Comparison of ENCODE assay signal across 21 cellular contexts in genomic region chr10:553233-553632, GRCh38.
DNase-seq lines count a peak whose midpoint lies in the region; ATAC-seq and TF ChIP-seq lines count a peak whose summit lies in the region.
"Had no signal": no experiment of that assay in that cellular context is flagged by ENCODE, and none has a peak within 500 bp of the region (broad histone marks: within the 10 kb centered on the region; RNA-seq: fewer than 3 reads in every experiment).

No MANE protein-coding gene starts in this region.

- no peak overlapping the region for H3K27ac ChIP-seq in IMR-90 (ENCODE audit: insufficient read depth, low read length)
- H3K27ac ChIP-seq in stomach, result no peak overlapping the region
- H3K27ac ChIP-seq: Peyer's patch had no signal

- H3K18ac ChIP-seq in IMR-90 (ENCODE audit: low read depth, low read length), result no peak overlapping the region

- H4K5ac ChIP-seq in IMR-90 (ENCODE audit: low read depth, low read length), result no peak overlapping the region

- no peak for TF ChIP-seq EP300 in stomach (IDR thresholded peaks at IDR 0.05)

- intact Hi-C loops in IMR-90 (cut with micrococcal nuclease), result no loop called here
- intact Hi-C loops in stomach (cut with DNase I; ENCODE audit: low total_unique reads), result no loop called here

- H2BK5ac ChIP-seq in IMR-90 (ENCODE audit: low read depth, low read length, poor library complexity, severe bottlenecking), result no peak overlapping the region

- H3K36me3 ChIP-seq in IMR-90 (ENCODE audit: control insufficient read depth, insufficient read depth, low read length) (no peaks in the 10 kb centered on the region), stomach (no peaks in the 10 kb centered on the region)
- H3K36me3 ChIP-seq: Peyer's patch had no signal

- no peak overlapping the region for H2BK15ac ChIP-seq in IMR-90 (ENCODE audit: low read depth, low read length)

- H2BK20ac ChIP-seq in IMR-90 (ENCODE audit: low read depth, low read length), result no peak overlapping the region

- H3K4me1 ChIP-seq in IMR-90 (ENCODE audit: control insufficient read depth, insufficient read depth, low read length), result peaks cover 11% of the 10 kb centered on the region
- peaks cover 0 to 47% (median 10%) of the 10 kb centered on the region in 4 donors for H3K4me1 ChIP-seq in stomach
- H3K4me1 ChIP-seq: Peyer's patch had no signal

- TF ChIP-seq CTCF in IMR-90 (conservative IDR thresholded peaks at IDR 0.05; ENCODE audit: low read depth, low read length), result no peak
- no peak for TF ChIP-seq CTCF in stomach (IDR thresholded peaks at IDR 0.05)

- no peak overlapping the region for H2BK120ac ChIP-seq in IMR-90 (ENCODE audit: low read depth, low read length)

- no peak overlapping the region for H3K4ac ChIP-seq in IMR-90 (ENCODE audit: low read depth, low read length)

- CTCF ChIA-PET in IMR-90 (lab: Yijun Ruan, JAX), result interaction anchor here (0.6 kb wide), 1 partner anchor 28 kb away, joined by 4 read pairs; no protein-coding TSS in a partner anchor

- TF ChIP-seq POLR2A in IMR-90 (IDR thresholded peaks at IDR 0.05; ENCODE audit: low read depth, low read length) (no peak), stomach (IDR thresholded peaks at IDR 0.05) (no peak)

- H3K9me3 ChIP-seq in IMR-90 (ENCODE audit: control insufficient read depth, insufficient read depth, low read length) (no peaks in the 10 kb centered on the region), stomach (no peaks in the 10 kb centered on the region)
- H3K9me3 ChIP-seq: Peyer's patch, SK-N-SH had no signal

- H4K20me1 ChIP-seq in IMR-90 (ENCODE audit: insufficient read depth, low read length), result peaks cover 90% of the 10 kb centered on the region

- H3K79me1 ChIP-seq in IMR-90 (ENCODE audit: low read depth in 1 of 2, low read length in 2 of 2), result peaks cover 44 to 85% of the 10 kb centered on the region in 2 experiments

- no TSS peak for BruUV-seq in IMR-90 (replicated peaks; lab: Mats Ljungman, UMichigan)

- H4K91ac ChIP-seq in IMR-90 (ENCODE audit: insufficient read depth, low read depth, low read length), result no peak overlapping the region

- H3K27me3 ChIP-seq in IMR-90 (ENCODE audit: control insufficient read depth, insufficient read depth, low read length) (no peaks in the 10 kb centered on the region), stomach (no peaks in the 10 kb centered on the region)
- H3K27me3 ChIP-seq: Peyer's patch had no signal

- no peak overlapping the region for H3K14ac ChIP-seq in IMR-90 (replicated peaks; ENCODE audit: low read depth, low read length)

- TF ChIP-seq RAD21 in IMR-90 (IDR thresholded peaks at IDR 0.05; ENCODE audit: low read length), result no peak

- no peak overlapping the region for H3K23ac ChIP-seq in IMR-90 (ENCODE audit: low read depth, low read length)

- H3K56ac ChIP-seq in IMR-90 (ENCODE audit: extremely low read depth, insufficient read depth, low read length), result no peak overlapping the region

- H2AK9ac ChIP-seq in IMR-90 (replicated peaks; ENCODE audit: low read depth, low read length, poor library complexity), result peak overlapping the region; percentile 1

- H2AK5ac ChIP-seq in IMR-90 (ENCODE audit: low read depth, low read length), result no peak overlapping the region

- H3K9me1 ChIP-seq in IMR-90 (ENCODE audit: insufficient read depth, low read length), result peaks cover 23% of the 10 kb centered on the region

- H4K8ac ChIP-seq in IMR-90 (ENCODE audit: low read depth in 2 of 2, low read length in 2 of 2), result no peak overlapping the region

- no CpG with 5 or more reads among the region's 5 CpGs for WGBS in IMR-90 (ENCODE audit: extremely low coverage in 2 of 2, insufficient read length in 1 of 2), 2 experiments
- WGBS in stomach, 5 donors, result 78 to 91% (median 86%) methylated on average over 4 to 5 of the region's 5 CpGs

- dilution Hi-C loops in IMR-90 (cut with HindIII; ENCODE audit: low sequenced_read_pairs, unreplicated experiment), result no loop called here

- in situ Hi-C loops in IMR-90 (cut with MboI; ENCODE audit: low sequenced_read_pairs), result no loop called here

- POLR2A ChIA-PET in IMR-90 (lab: Charles Lee; ENCODE audit: unreplicated experiment), result no interaction called here

- DNase-seq in NCI-H2029 treated with DMSO at 0.1 percent for 48 hours (lab: John Stamatoyannopoulos, UW) (peak; percentile 11), NCI-H2029 (lab: John Stamatoyannopoulos, UW) (no peak), IMR-90 (no peak), mesenteric fat pad (ENCODE audit: low spot score) (peak; percentile 81), stomach (peak; percentile 10)
- DNase-seq: CD4-positive, CD25-positive, alpha-beta regulatory T cell; GOT3; HCEC 1CT; KBM-7; MV-4-11; NCI-H1694 treated with DMSO at 0.1 percent for 48 hours; NCI-H2107; NCI-H2227 treated with DMSO at 0.1 percent for 48 hours; NCI-H526 treated with DMSO at 0.1 percent for 48 hours; OCI-M1; Peyer's patch; SIG-M5; SK-N-SH; SW 1271 had no signal

- H3K4me3 ChIP-seq in IMR-90 (ENCODE audit: insufficient read depth, low read depth, low read length) (no peak overlapping the region), stomach (no peak overlapping the region)
- H3K4me3 ChIP-seq: Peyer's patch had no signal

- no peak overlapping the region for H3K4me2 ChIP-seq in IMR-90 (ENCODE audit: low read depth, low read length)
- H3K4me2 ChIP-seq: SK-N-SH had no signal

- no peak for ATAC-seq in IMR-90 (ENCODE audit: low read depth)
- ATAC-seq in HG02840 (IDR thresholded peaks at IDR 0.05; ENCODE audit: low FRiP score, unreplicated experiment), result no peak
- ATAC-seq in HG02973 (IDR thresholded peaks at IDR 0.05; ENCODE audit: unreplicated experiment), result no peak

- no peak overlapping the region for H3K9ac ChIP-seq in IMR-90 (ENCODE audit: low read depth, low read length)
- H3K9ac ChIP-seq: SK-N-SH had no signal

- no peak overlapping the region for H2AFZ ChIP-seq in IMR-90 (replicated peaks; ENCODE audit: low read length, poor library complexity)

TF ChIP-seq in IMR-90, 13 proteins besides CTCF, POLR2A, EP300 and RAD21:
- TF ChIP-seq RCOR1 (IDR thresholded peaks at IDR 0.05; ENCODE audit: insufficient replicate concordance, low read length) (no peak), MAFK (IDR thresholded peaks at IDR 0.05; ENCODE audit: low read depth, low read length) (no peak), NFE2L2 (IDR thresholded peaks at IDR 0.05; ENCODE audit: low read depth, low read length) (no peak), SMC3 (IDR thresholded peaks at IDR 0.05; ENCODE audit: low read depth, low read length) (no peak), MAZ (IDR thresholded peaks at IDR 0.05; ENCODE audit: borderline replicate concordance, low read depth, low read length) (no peak), MXI1 (IDR thresholded peaks at IDR 0.05; ENCODE audit: borderline replicate concordance, low read depth, low read length) (no peak), RFX5 (IDR thresholded peaks at IDR 0.05; ENCODE audit: low read depth, low read length) (no peak), CHD1 (IDR thresholded peaks at IDR 0.05; ENCODE audit: low read depth, low read length) (no peak), BHLHE40 (IDR thresholded peaks at IDR 0.05; ENCODE audit: low read depth, low read length) (no peak)
- TF ChIP-seq, protein P1, sequence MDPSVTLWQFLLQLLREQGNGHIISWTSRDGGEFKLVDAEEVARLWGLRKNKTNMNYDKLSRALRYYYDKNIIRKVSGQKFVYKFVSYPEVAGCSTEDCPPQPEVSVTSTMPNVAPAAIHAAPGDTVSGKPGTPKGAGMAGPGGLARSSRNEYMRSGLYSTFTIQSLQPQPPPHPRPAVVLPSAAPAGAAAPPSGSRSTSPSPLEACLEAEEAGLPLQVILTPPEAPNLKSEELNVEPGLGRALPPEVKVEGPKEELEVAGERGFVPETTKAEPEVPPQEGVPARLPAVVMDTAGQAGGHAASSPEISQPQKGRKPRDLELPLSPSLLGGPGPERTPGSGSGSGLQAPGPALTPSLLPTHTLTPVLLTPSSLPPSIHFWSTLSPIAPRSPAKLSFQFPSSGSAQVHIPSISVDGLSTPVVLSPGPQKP (IDR thresholded peaks at IDR 0.05; ENCODE audit: borderline replicate concordance, low read depth, low read length), result no peak
- TF ChIP-seq, protein P2, sequence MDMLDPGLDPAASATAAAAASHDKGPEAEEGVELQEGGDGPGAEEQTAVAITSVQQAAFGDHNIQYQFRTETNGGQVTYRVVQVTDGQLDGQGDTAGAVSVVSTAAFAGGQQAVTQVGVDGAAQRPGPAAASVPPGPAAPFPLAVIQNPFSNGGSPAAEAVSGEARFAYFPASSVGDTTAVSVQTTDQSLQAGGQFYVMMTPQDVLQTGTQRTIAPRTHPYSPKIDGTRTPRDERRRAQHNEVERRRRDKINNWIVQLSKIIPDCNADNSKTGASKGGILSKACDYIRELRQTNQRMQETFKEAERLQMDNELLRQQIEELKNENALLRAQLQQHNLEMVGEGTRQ (IDR thresholded peaks at IDR 0.05; ENCODE audit: low read depth, low read length), result no peak

Comparison
In these comparisons a context has a peak if more than half of its experiments do, and no peak if none do; other contexts are left out.
1. DNase-seq: peak in NCI-H2029 treated with DMSO at 0.1 percent for 48 hours (single experiment), mesenteric fat pad (single experiment) and stomach (single experiment); none in NCI-H2029 (single experiment) and IMR-90 (single experiment).